10 cellular contexts compared by ENCODE assay signal in genomic region chr1:1980467-1981141, GRCh38. TPM values are rescaled to one million over a fixed set of nuclear protein-coding genes. Genes with fewer than 3 reads are reported as not detected.
"Had no signal": no experiment of that assay in that cellular context is flagged by ENCODE, and none has a peak within 500 bp of the region (broad histone marks: within the 10 kb centered on the region; RNA-seq: fewer than 3 reads in every experiment).

No MANE protein-coding gene starts in this region.

- H2AFZ ChIP-seq: GM23338 had no signal

- H3K4me1 ChIP-seq: HAP-1 had no signal

- DNase-seq: HFFc6, KBM-7 had no signal

- ATAC-seq: GM23338, HCT116 had no signal

- H3K9me3 Mint-ChIP-seq: IgD-negative memory B cell had no signal

- H3K36me3 Mint-ChIP-seq: IgD-negative memory B cell had no signal

- H3K9me3 ChIP-seq: HAP-1 had no signal

- H3K27ac ChIP-seq: HL-60, KMS-11 had no signal

- H3K4me3 ChIP-seq: GM23338, HAP-1 had no signal

- H3K36me3 ChIP-seq: HAP-1 had no signal

- H3K27ac Mint-ChIP-seq: GM23338, HFFc6, IgD-negative memory B cell had no signal

- H3K4me2 ChIP-seq: GM23338, KMS-11 had no signal

- H3K4me3 Mint-ChIP-seq: GM23338, HFFc6, IgD-negative memory B cell had no signal

- H3K9ac ChIP-seq: KMS-11 had no signal

- H3K4me1 Mint-ChIP-seq: GM23338 had no signal

RNA-seq across cellular contexts. Expression of gene CFAP74, which starts 23.0 kb away (rescaled TPM):
- total RNA-seq: GM23338, H4, HFFc6, HT1080 had no signal
- polyA plus RNA-seq: IgD-negative memory B cell had no signal

RNA-seq across cellular contexts. Expression of gene GABRD, which starts 38.5 kb away (rescaled TPM):
- total RNA-seq: HFFc6, HT1080 had no signal
- polyA plus RNA-seq: IgD-negative memory B cell had no signal
